ENCODE assay signal across 8 cellular contexts in the genomic region with DNA sequence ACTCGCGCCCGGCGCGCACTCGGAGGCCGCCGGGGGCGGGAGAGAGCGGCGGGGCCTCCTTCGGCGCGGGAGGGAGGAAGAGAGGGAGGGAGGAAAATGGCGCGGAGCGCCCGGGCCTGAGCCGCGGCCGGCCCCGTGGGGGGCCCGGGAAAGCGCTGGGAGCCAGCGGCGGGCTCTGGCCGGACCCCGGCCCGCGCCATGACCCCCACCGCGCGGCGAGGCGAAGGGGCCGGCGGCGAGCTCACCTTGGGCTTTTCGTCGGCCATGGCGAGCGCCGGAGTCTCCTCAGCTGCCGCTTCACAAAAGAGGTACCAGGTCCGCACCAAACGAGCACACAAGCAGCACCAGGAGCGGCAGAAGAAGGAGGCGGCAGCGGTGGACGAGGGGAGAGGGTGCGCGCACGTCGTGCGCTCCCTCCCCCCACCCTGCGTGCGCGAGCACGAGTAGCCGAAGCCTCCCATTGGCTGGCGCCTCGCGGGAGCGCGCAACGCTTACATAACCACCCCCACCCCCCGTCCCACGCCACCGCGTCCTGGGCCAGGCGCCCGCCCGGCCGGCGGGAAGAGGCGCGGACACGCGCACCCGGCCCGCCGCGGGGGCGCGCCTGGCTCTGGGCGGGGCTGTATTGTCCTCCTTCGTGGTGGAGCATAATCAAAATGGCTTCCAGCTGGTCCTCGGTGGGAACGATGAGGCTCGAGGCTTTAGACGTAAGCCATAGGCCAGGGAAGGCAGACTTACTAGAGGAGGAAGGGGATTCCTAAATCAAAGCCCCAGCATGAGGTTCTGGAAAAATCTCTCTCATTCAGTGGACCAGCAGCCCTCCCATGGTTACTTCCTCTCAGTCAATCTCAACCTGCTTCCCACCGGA. TPM values are rescaled to one million over a fixed set of nuclear protein-coding genes. Genes with fewer than 3 reads are reported as not detected.
DNase-seq lines count a peak whose midpoint lies in the region; ATAC-seq and TF ChIP-seq lines count a peak whose summit lies in the region.

A gene (minus strand): TSS at position 391 of the 868 bp plus-strand sequence. CDS start 125 bp downstream, at position 266.

- intact Hi-C loops in esophagus muscularis mucosa (cut with DNase I) = loop anchor here (5.0 kb wide), 1 partner anchor 51 kb away; a partner anchor contains a TSS

- no peak for TF ChIP-seq EP300 in esophagus muscularis mucosa (IDR thresholded peaks at IDR 0.05)

- peak; percentile 58 for TF ChIP-seq POLR2A in esophagus muscularis mucosa (IDR thresholded peaks at IDR 0.05; ENCODE audit: low read depth)

- peak within 1 kb of the TSS; percentile 95 to 100 (median 98) for H3K27ac ChIP-seq in esophagus muscularis mucosa (replicated peaks in 1 of 4)

- no peaks in the 10 kb centered on the region for H3K27me3 ChIP-seq in esophagus muscularis mucosa

- H3K36me3 ChIP-seq in esophagus muscularis mucosa = peaks cover 0 to 25% (median 12%) of the 10 kb centered on the region in 4 donors

- peak within 1 kb of the TSS; percentile 97 to 100 (median 98) for H3K4me3 ChIP-seq in esophagus muscularis mucosa

- H3K9me3 ChIP-seq in esophagus muscularis mucosa = no peaks in the 10 kb centered on the region

- H3K4me1 ChIP-seq in esophagus muscularis mucosa = peaks cover 25 to 41% (median 39%) of the 10 kb centered on the region in 4 donors

- 7% methylated on average over 9 of the region's 92 CpGs for WGBS in esophagus muscularis mucosa

- peak; percentile 71 for ATAC-seq in GM21723 (IDR thresholded peaks at IDR 0.05; ENCODE audit: unreplicated experiment)

- DNase-seq in DMS79 (lab: John Stamatoyannopoulos, UW) = peak; percentile 65
- peak; percentile 92 for DNase-seq in KG1 (lab: John Stamatoyannopoulos, UW)
- peak; percentile 97 to 99 for DNase-seq in activated T-cell treated with anti-CD3 and anti-CD28 coated beads, Interleukin-2, amount 50 U/mL, for 48 hours
- DNase-seq in esophagus muscularis mucosa (ENCODE audit: extremely low spot score) = peak; percentile 99
- DNase-seq in myocyte (ENCODE audit: low read depth) = peak; percentile 93
- peak; percentile 92 to 95 for DNase-seq in stimulated activated CD8-positive, alpha-beta memory T cell treated with anti-CD3 and anti-CD28 coated beads, Interleukin-7, amount 100 ng/mL, for 4 hours (ENCODE audit: low read depth in 2 of 2)

- TF ChIP-seq CTCF in esophagus muscularis mucosa (IDR thresholded peaks at IDR 0.05) = peak in 1 of 3 experiments; percentile 63

TF ChIP-seq in PFSK-1, 5 proteins besides CTCF, POLR2A, EP300 and RAD21:
- peak; percentile 90; the same call in 1 of the 2 replicates for TF ChIP-seq TAF1 (IDR thresholded peaks at IDR 0.05; ENCODE audit: borderline replicate concordance, insufficient read depth, low read length)
- peak; percentile 74 for TF ChIP-seq FOXP2 (optimal IDR thresholded peaks at IDR 0.05; ENCODE audit: borderline replicate concordance, extremely low read depth, extremely low read length, insufficient read depth)
- peak; percentile 81; the same call in 1 of the 2 replicates for TF ChIP-seq POLR2AphosphoS5 (IDR thresholded peaks at IDR 0.05; ENCODE audit: low read depth, low read length)
- TF ChIP-seq, protein P1, sequence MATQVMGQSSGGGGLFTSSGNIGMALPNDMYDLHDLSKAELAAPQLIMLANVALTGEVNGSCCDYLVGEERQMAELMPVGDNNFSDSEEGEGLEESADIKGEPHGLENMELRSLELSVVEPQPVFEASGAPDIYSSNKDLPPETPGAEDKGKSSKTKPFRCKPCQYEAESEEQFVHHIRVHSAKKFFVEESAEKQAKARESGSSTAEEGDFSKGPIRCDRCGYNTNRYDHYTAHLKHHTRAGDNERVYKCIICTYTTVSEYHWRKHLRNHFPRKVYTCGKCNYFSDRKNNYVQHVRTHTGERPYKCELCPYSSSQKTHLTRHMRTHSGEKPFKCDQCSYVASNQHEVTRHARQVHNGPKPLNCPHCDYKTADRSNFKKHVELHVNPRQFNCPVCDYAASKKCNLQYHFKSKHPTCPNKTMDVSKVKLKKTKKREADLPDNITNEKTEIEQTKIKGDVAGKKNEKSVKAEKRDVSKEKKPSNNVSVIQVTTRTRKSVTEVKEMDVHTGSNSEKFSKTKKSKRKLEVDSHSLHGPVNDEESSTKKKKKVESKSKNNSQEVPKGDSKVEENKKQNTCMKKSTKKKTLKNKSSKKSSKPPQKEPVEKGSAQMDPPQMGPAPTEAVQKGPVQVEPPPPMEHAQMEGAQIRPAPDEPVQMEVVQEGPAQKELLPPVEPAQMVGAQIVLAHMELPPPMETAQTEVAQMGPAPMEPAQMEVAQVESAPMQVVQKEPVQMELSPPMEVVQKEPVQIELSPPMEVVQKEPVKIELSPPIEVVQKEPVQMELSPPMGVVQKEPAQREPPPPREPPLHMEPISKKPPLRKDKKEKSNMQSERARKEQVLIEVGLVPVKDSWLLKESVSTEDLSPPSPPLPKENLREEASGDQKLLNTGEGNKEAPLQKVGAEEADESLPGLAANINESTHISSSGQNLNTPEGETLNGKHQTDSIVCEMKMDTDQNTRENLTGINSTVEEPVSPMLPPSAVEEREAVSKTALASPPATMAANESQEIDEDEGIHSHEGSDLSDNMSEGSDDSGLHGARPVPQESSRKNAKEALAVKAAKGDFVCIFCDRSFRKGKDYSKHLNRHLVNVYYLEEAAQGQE (IDR thresholded peaks at IDR 0.05; ENCODE audit: insufficient read depth in 1 of 2, low read depth in 2 of 2, low read length in 2 of 2) = no peak

RNA-seq across cellular contexts. Expression of the gene that starts here (rescaled TPM):
- polyA plus RNA-seq in PFSK-1 (2012; ENCODE audit: insufficient read length, low read depth) = 196 TPM
- total RNA-seq in esophagus muscularis mucosa (100 to 1,000 TPM in 1 of 4 donors, 10 to 100 TPM in 3; 64.4 to 101 (median 80.0) TPM), myocyte (62.2 and 66.8 TPM in 2 replicates)
- 238 TPM for polyA plus RNA-seq in myocyte (2012)

Comparison
In these comparisons a context has a peak if more than half of its experiments do, and no peak if none do; other contexts are left out.
1. Peak in every context shown above with its lines: DNase-seq, ATAC-seq, H3K4me3 ChIP-seq and H3K27ac ChIP-seq.